ENCODE assay signal across 8 cellular contexts in genomic region chr5:16935271-16936149, GRCh38. TPM values are rescaled to one million over a fixed set of nuclear protein-coding genes. Genes with fewer than 3 reads are reported as not detected.
DNase-seq lines count a peak whose midpoint lies in the region; ATAC-seq, FAIRE-seq and TF ChIP-seq lines count a peak whose summit lies in the region.

No MANE protein-coding gene starts in this region.

- intact Hi-C loops in HepG2 (cut with micrococcal nuclease; ENCODE audit: unreplicated experiment): no loop called here

- H3K4me1 ChIP-seq in SJSA1 (replicated peaks) (peaks cover 36% of the 10 kb centered on the region), HepG2 (ENCODE audit: insufficient read depth, low read length) (peaks cover 18% of the 10 kb centered on the region)

- DNase-seq in SJSA1 (ENCODE audit: low read depth in 1 of 2, low spot score in 2 of 2): peak; percentile 73 to 95
- DNase-seq in chondrocyte (ENCODE audit: low spot score): no peak
- DNase-seq in HepG2 (ENCODE audit: low spot score): no peak
- peak; percentile 1 for DNase-seq in stimulated activated CD8-positive, alpha-beta memory T cell treated with anti-CD3 and anti-CD28 coated beads, Interleukin-4, amount 100 ng/mL, for 24 hours (ENCODE audit: low read depth)
- DNase-seq in OCI-M2 (lab: John Stamatoyannopoulos, UW; ENCODE audit: unreplicated experiment): no peak

- H3K36me3 ChIP-seq in SJSA1 (peaks cover 20% of the 10 kb centered on the region), HepG2 (replicated peaks in 1 of 2; ENCODE audit: control insufficient read depth in 1 of 2, insufficient read depth in 2 of 2, low read length in 2 of 2) (no peaks in the 10 kb centered on the region)

- POLR2A ChIA-PET in HepG2 (lab: Yijun Ruan, JAX): no interaction called here

- no peak for FAIRE-seq in HepG2 (lab: Jason Lieb, UNC)

- H3K4me3 ChIP-seq in SJSA1: peak overlapping the region; percentile 97
- H3K4me3 ChIP-seq in HepG2 (replicated peaks in 1 of 3; ENCODE audit: insufficient read depth in 1 of 3, low read depth in 2 of 3, low read length in 3 of 3): peak overlapping the region; percentile 41 to 68 (median 56)

- no peaks in the 10 kb centered on the region for H3K79me2 ChIP-seq in HepG2 (ENCODE audit: insufficient read depth, low read length)

- H4K20me1 ChIP-seq in HepG2 (ENCODE audit: insufficient read depth, low read length): no peaks in the 10 kb centered on the region; the same call in 1 of the 2 replicates

- peak overlapping the region; percentile 82 for H3K4me2 ChIP-seq in HepG2 (ENCODE audit: low read depth, low read length)

- 3% methylated on average over 24 of the region's 83 CpGs for WGBS in HepG2 (ENCODE audit: low lambda C conversion rate)

- H3K36me3 Mint-ChIP-seq in chondrocyte (ENCODE audit: low read depth): no peaks in the 10 kb centered on the region

- H3K27ac ChIP-seq in C4-2B: peak overlapping the region; percentile 96
- H3K27ac ChIP-seq in SJSA1: peak overlapping the region; percentile 70
- no peak overlapping the region for H3K27ac ChIP-seq in HepG2 (ENCODE audit: extremely low read length, insufficient read depth, low read length)

- TF ChIP-seq CTCF in C4-2B (conservative IDR thresholded peaks at IDR 0.05) (peak; percentile 16), chondrocyte (IDR thresholded peaks at IDR 0.05) (peak; percentile 14), HepG2 (CRISPR knock-in tag; IDR thresholded peaks at IDR 0.05) (no peak)

- H3K9me3 ChIP-seq in SJSA1 (replicated peaks): 0 out of 2 replicates have a peak, but pooled peaks cover 3% of the 10 kb centered on the region
- H3K9me3 ChIP-seq in HepG2 (ENCODE audit: low read length): no peaks in the 10 kb centered on the region

- CTCF ChIA-PET in HepG2 (lab: Yijun Ruan, JAX; ENCODE audit: low intra/inter-chr PET ratio, low total read pairs): interaction anchor here (2.2 kb wide), 1 partner anchor 254 kb away, joined by 7 read pairs; no protein-coding TSS in a partner anchor

- H3K27me3 Mint-ChIP-seq in chondrocyte (ENCODE audit: low read depth): peaks cover 22% of the 10 kb centered on the region

- BruUV-seq in HepG2 (replicated peaks; lab: Mats Ljungman, UMichigan): no TSS peak

- no peak for TF ChIP-seq RAD21 in HepG2 (CRISPR knock-in tag; IDR thresholded peaks at IDR 0.05)

- H3K27me3 ChIP-seq in SJSA1 (replicated peaks) (peaks cover 3% of the 10 kb centered on the region; the same call in 1 of the 2 replicates), HepG2 (ENCODE audit: control insufficient read depth in 1 of 2, insufficient read depth in 2 of 2, low read length in 2 of 2) (peaks cover 5 to 37% of the 10 kb centered on the region in 2 experiments; a peak in 3 of 5 replicates)

- no peak overlapping the region for H2AFZ ChIP-seq in HepG2 (ENCODE audit: low read length)

- in situ Hi-C loops in HepG2 (cut with HindIII; ENCODE audit: extremely low pct_ligation_motif_present, low pct_unique_long_range_greater_than_20kb): loop anchor here (10.0 kb wide), 1 partner anchor 249 kb away; no protein-coding TSS in a partner anchor

- H3K9ac ChIP-seq in HepG2 (ENCODE audit: insufficient read depth, low read depth, low read length): no peak overlapping the region

- TF ChIP-seq POLR2A in HepG2 (IDR thresholded peaks at IDR 0.05; ENCODE audit: insufficient read depth in 1 of 2, low read depth in 2 of 2, low read length in 2 of 2): no peak

- peak; percentile 49 for ATAC-seq in GM19035 (IDR thresholded peaks at IDR 0.05; ENCODE audit: unreplicated experiment)
- ATAC-seq in HG03354 (IDR thresholded peaks at IDR 0.05; ENCODE audit: poor library complexity, severe bottlenecking, unreplicated experiment): peak; percentile 54
- peak; percentile 63 for ATAC-seq in HepG2

- TF ChIP-seq EP300 in HepG2 (IDR thresholded peaks at IDR 0.05; ENCODE audit: low read depth in 2 of 2, low read length in 2 of 2) (no peak), HepG2 (CRISPR knock-in tag; IDR thresholded peaks at IDR 0.05; ENCODE audit: borderline replicate concordance) (no peak)

- peak overlapping the region; percentile 93 for H3K4me3 Mint-ChIP-seq in chondrocyte (ENCODE audit: unreplicated experiment)

- peaks cover 46% of the 10 kb centered on the region for H3K4me1 Mint-ChIP-seq in chondrocyte (ENCODE audit: low read depth)

- H3K9me3 Mint-ChIP-seq in chondrocyte (ENCODE audit: low read depth): no peaks in the 10 kb centered on the region

- H3K27ac Mint-ChIP-seq in chondrocyte (ENCODE audit: unreplicated experiment): peak overlapping the region; percentile 90

TF ChIP-seq in HepG2, 621 proteins besides CTCF, POLR2A, EP300 and RAD21 (continues in another document):
- TF ChIP-seq SPEN (CRISPR knock-in tag; IDR thresholded peaks at IDR 0.05; ENCODE audit: low read depth): no peak
- no peak for TF ChIP-seq ZNF24 (IDR thresholded peaks at IDR 0.05)
- no peak for TF ChIP-seq ZSCAN22 (CRISPR knock-in tag; IDR thresholded peaks at IDR 0.05)
- peak; percentile 64; the same call in 1 of the 2 replicates for TF ChIP-seq ZNF777 (CRISPR knock-in tag; IDR thresholded peaks at IDR 0.05)
- peak; percentile 62 for TF ChIP-seq RBM39 (IDR thresholded peaks at IDR 0.05; ENCODE audit: low read depth, low read length, poor library complexity, severe bottlenecking)
- peak; percentile 30; the same call in 1 of the 2 replicates for TF ChIP-seq ZFP91 (CRISPR knock-in tag; IDR thresholded peaks at IDR 0.05; ENCODE audit: borderline replicate concordance)
- TF ChIP-seq TFAP4 (IDR thresholded peaks at IDR 0.05; ENCODE audit: borderline replicate concordance, low read depth): peak; percentile 39; the same call in 1 of the 2 replicates
- peak; percentile 40; the same call in 1 of the 2 replicates for TF ChIP-seq MTA1 (CRISPR knock-in tag; IDR thresholded peaks at IDR 0.05; ENCODE audit: borderline replicate concordance)

RNA-seq across cellular contexts. Expression of gene MYO10, which starts 0.6 kb away (rescaled TPM):
- 38.8 and 54.3 TPM in 2 replicates for total RNA-seq in SJSA1 (2014; rRNA removed; shearing (Covaris generic))
- total RNA-seq in chondrocyte (51.9 to 55.4 TPM (median 54.5 TPM) in 3 replicates), HepG2 (2016; rRNA removed; fragmentation: Illumina TruSeq; extraction: Trizol) (14.0 and 14.8 TPM in 2 replicates)
- 0.71 and 1.1 TPM in 2 replicates for total RNA-seq in HepG2 (2016; cell fraction: cytosol; rRNA removed; fragmentation: Illumina TruSeq; extraction: Trizol; ENCODE audit: low read depth)
- total RNA-seq in HepG2 (2016; cell fraction: insoluble cytoplasmic fraction; rRNA removed; fragmentation: Illumina TruSeq; extraction: Trizol): 12.7 and 14.5 TPM in 2 replicates
- 2.1 and 2.5 TPM in 2 replicates for total RNA-seq in HepG2 (2016; cell fraction: membrane; rRNA removed; fragmentation: Illumina TruSeq; extraction: Trizol)
- 13.7 and 14.0 TPM in 2 replicates for total RNA-seq in HepG2 (2016; cell fraction: nucleus; rRNA removed; fragmentation: Illumina TruSeq; extraction: Trizol)
- polyA plus RNA-seq in HepG2 (2011; rRNA removed): 4.5 and 6.2 TPM in 2 replicates
- 4.8 and 5.4 TPM in 2 replicates for polyA plus RNA-seq in HepG2 (2011; cell fraction: cytosol; rRNA removed)
- polyA plus RNA-seq in HepG2 (2011; cell fraction: nucleus; rRNA removed): 9.9 and 11.4 TPM in 2 replicates
- 16.8 and 17.6 TPM in 2 replicates for polyA plus RNA-seq in HepG2 (2012)
- polyA plus RNA-seq in HepG2 (2016; cell fraction: cytosol; fragmentation: Illumina TruSeq; extraction: Trizol; ENCODE audit: low read depth): 0.22 and 0.27 TPM in 2 replicates
- polyA plus RNA-seq in HepG2 (2016; cell fraction: insoluble cytoplasmic fraction; fragmentation: Illumina TruSeq; extraction: Trizol; ENCODE audit: low read depth): 8.5 and 10.2 TPM in 2 replicates
- polyA plus RNA-seq in HepG2 (2016; cell fraction: membrane; fragmentation: Illumina TruSeq; extraction: Trizol; ENCODE audit: low read depth): 0.73 and 0.76 TPM in 2 replicates
- polyA plus RNA-seq in HepG2 (2016; cell fraction: nucleus; fragmentation: Illumina TruSeq; extraction: Trizol; ENCODE audit: insufficient read depth, low read depth): 10.0 and 10.4 TPM in 2 replicates
- 16.0 and 20.3 TPM in 2 replicates for polyA minus RNA-seq in HepG2 (2011; rRNA and poly(A)+ RNA removed; ENCODE audit: low replicate concordance)
- polyA minus RNA-seq in HepG2 (2011; cell fraction: cytosol; rRNA and poly(A)+ RNA removed): 9.8 and 12.3 TPM in 2 replicates
- 23.9 and 27.7 TPM in 2 replicates for polyA minus RNA-seq in HepG2 (2011; cell fraction: nucleus; rRNA and poly(A)+ RNA removed)

Comparison
In these comparisons a context has a peak if more than half of its experiments do, and no peak if none do; other contexts are left out.
1. DNase-seq: peak in SJSA1 (2 of 2) and stimulated activated CD8-positive, alpha-beta memory T cell treated with anti-CD3 and anti-CD28 coated beads, Interleukin-4, amount 100 ng/mL, for 24 hours (single experiment); none in chondrocyte (single experiment), HepG2 (single experiment) and OCI-M2 (single experiment).
2. Peak in every context shown above with its lines, with median percentiles within 50 percentile points of each other: ATAC-seq.